ENCODE assay signal across 19 cellular contexts in the genomic region with DNA sequence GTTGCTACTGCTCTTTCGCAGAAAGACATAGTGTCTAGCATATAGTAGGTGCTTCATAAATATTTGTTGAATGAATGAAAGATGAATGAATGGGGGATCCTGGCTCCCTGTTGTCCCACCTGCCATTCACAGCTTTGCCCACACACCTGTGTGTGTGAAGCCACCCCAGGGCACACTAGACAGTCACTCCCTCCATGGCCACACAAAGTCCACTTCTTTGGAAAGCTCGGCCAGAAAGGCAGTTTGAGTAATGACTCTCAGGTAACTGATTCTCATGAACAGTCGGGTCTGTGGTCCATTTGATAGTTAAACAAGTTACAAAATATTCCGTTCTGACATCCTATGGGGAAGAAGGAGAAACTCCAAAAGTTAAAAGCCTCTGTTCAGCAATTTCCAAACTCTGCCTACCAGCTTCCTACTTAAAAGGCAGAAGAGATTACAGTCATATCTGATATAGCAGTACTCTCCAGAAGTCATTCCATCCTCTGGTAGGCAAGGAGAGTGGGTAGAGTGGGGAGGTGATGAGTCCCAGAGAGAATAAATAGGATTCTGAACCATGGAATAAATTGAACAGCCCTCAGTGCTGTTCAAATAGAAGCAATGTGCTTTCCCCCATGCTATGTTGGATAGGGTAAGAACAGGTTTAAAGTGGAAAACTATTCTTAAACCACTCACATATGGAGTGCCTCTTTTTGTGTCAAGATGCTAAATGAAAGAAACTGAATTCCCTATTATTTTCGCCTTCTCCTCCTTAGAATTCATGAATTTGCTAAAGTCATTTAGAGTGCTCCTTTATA.
"Had no signal": no experiment of that assay in that cellular context is flagged by ENCODE, and none has a peak within 500 bp of the region (broad histone marks: within the 10 kb centered on the region; RNA-seq: fewer than 3 reads in every experiment).

No MANE protein-coding gene starts in this region.

- H3K4me3 ChIP-seq: body of pancreas, transverse colon had no signal

- ATAC-seq: activated CD8-positive, alpha-beta T cell treated with anti-CD3 and anti-CD28 coated beads for 36 hours; activated naive CD8-positive, alpha-beta T cell treated with anti-CD3 and anti-CD28 coated beads, Interleukin-2, amount 50 U/mL, for 24 hours; activated T-cell treated with anti-CD3 and anti-CD28 coated beads, Interleukin-2, amount 50 U/mL, for 4 hours; body of pancreas; natural killer cell treated with Interleukin-12 subunit alpha and Interleukin-12 subunit beta and Interleukin-15 and Interleukin-18, amount 100 ng/mL, for 72 hours; right cardiac atrium; T-helper 17 cell; WTC11 had no signal

- H3K9me3 ChIP-seq: body of pancreas, esophagus squamous epithelium, transverse colon had no signal

- H3K36me3 ChIP-seq: esophagus squamous epithelium, transverse colon had no signal

- H3K27ac ChIP-seq: body of pancreas had no signal

- DNase-seq: activated CD4-positive, alpha-beta T cell treated with anti-CD3 and anti-CD28 coated beads for 1 hour; activated CD4-positive, alpha-beta T cell treated with anti-CD3 and anti-CD28 coated beads, Interleukin-2, amount 10 ng/mL, durations not matched to agents 7 days and 5 days; activated CD8-positive, alpha-beta T cell treated with anti-CD3 and anti-CD28 coated beads for 36 hours; activated naive CD8-positive, alpha-beta T cell treated with anti-CD3 and anti-CD28 coated beads, Interleukin-2, amount 50 U/mL, for 24 hours; activated T-cell treated with anti-CD3 and anti-CD28 coated beads, Interleukin-2, amount 50 U/mL, for 4 hours; body of pancreas; dermis blood vessel endothelial cell; effector CD4-positive, alpha-beta T cell; esophagus squamous epithelium; glutamatergic neuron; mesenchymal stem cell; posterior cingulate gyrus; right cardiac atrium; stimulated activated CD4-positive, alpha-beta T cell treated with anti-CD3 and anti-CD28 coated beads, Interleukin-12 subunit alpha, Interleukin-12 subunit beta, amount 100 ng/mL, for 4 hours; stimulated activated CD4-positive, alpha-beta T cell treated with anti-CD3 and anti-CD28 coated beads, Interleukin-4, amount 100 ng/mL, for 1 hour; T-helper 17 cell; transverse colon had no signal

- H3K27me3 ChIP-seq: body of pancreas had no signal
